ENCODE assay signal across 26 cellular contexts in genomic region chr3:14886101-14886500, GRCh38.
DNase-seq lines count a peak whose midpoint lies in the region; ATAC-seq, FAIRE-seq and TF ChIP-seq lines count a peak whose summit lies in the region.
"Had no signal": no experiment of that assay in that cellular context is flagged by ENCODE, and none has a peak within 500 bp of the region (broad histone marks: within the 10 kb centered on the region; RNA-seq: fewer than 3 reads in every experiment).

No MANE protein-coding gene starts in this region.

- H3K4me1 ChIP-seq in IMR-90 (ENCODE audit: control insufficient read depth, insufficient read depth, low read length): no peaks in the 10 kb centered on the region
- H3K4me1 ChIP-seq: A549, Peyer's patch had no signal

- TF ChIP-seq CTCF in IMR-90 (conservative IDR thresholded peaks at IDR 0.05; ENCODE audit: low read depth, low read length): no peak

- H3K18ac ChIP-seq in IMR-90 (ENCODE audit: low read depth, low read length): no peak overlapping the region

- no peaks in the 10 kb centered on the region for H3K36me3 ChIP-seq in IMR-90 (ENCODE audit: control insufficient read depth, insufficient read depth, low read length)

- H2BK20ac ChIP-seq in IMR-90 (ENCODE audit: low read depth, low read length): no peak overlapping the region

- CTCF ChIA-PET in IMR-90 (lab: Yijun Ruan, JAX): no interaction called here
- CTCF ChIA-PET in T-cell (lab: Charles Lee): no interaction called here

- no peak overlapping the region for H2BK15ac ChIP-seq in IMR-90 (ENCODE audit: low read depth, low read length)

- H3K4me3 ChIP-seq in IMR-90 (ENCODE audit: insufficient read depth, low read depth, low read length): no peak overlapping the region
- H3K4me3 ChIP-seq: A549, GM23248, Peyer's patch had no signal

- no peak overlapping the region for H4K91ac ChIP-seq in IMR-90 (ENCODE audit: insufficient read depth, low read depth, low read length)

- no peak overlapping the region for H3K4me3 Mint-ChIP-seq in activated naive CD8-positive, alpha-beta T cell treated with anti-CD3 and anti-CD28 coated beads, Interleukin-2, amount 10 ng/mL, durations not matched to agents 7 days and 5 days
- no peak overlapping the region for H3K4me3 Mint-ChIP-seq in activated naive CD8-positive, alpha-beta T cell treated with anti-CD3 and anti-CD28 coated beads, Interleukin-2, amount 50 U/mL, for 24 hours
- peak overlapping the region in 1 of 3 donors; percentile 65 for H3K4me3 Mint-ChIP-seq in T-cell
- H3K4me3 Mint-ChIP-seq: H9, HFFc6 had no signal

- H3K36me3 Mint-ChIP-seq in activated naive CD8-positive, alpha-beta T cell treated with anti-CD3 and anti-CD28 coated beads, Interleukin-2, amount 10 ng/mL, durations not matched to agents 7 days and 5 days: peaks cover 1% of the 10 kb centered on the region
- H3K36me3 Mint-ChIP-seq in activated naive CD8-positive, alpha-beta T cell treated with anti-CD3 and anti-CD28 coated beads, Interleukin-2, amount 50 U/mL, for 24 hours (ENCODE audit: low read depth): no peaks in the 10 kb centered on the region
- H3K36me3 Mint-ChIP-seq in T-cell: no peaks in the 10 kb centered on the region

- no peaks in the 10 kb centered on the region for H3K79me1 ChIP-seq in IMR-90 (ENCODE audit: low read depth in 1 of 2, low read length in 2 of 2)

- H3K9me3 Mint-ChIP-seq in activated naive CD8-positive, alpha-beta T cell treated with anti-CD3 and anti-CD28 coated beads, Interleukin-2, amount 10 ng/mL, durations not matched to agents 7 days and 5 days: no peaks in the 10 kb centered on the region
- H3K9me3 Mint-ChIP-seq in activated naive CD8-positive, alpha-beta T cell treated with anti-CD3 and anti-CD28 coated beads, Interleukin-2, amount 50 U/mL, for 24 hours: no peaks in the 10 kb centered on the region
- H3K9me3 Mint-ChIP-seq in T-cell: no peaks in the 10 kb centered on the region
- H3K9me3 Mint-ChIP-seq: H9, HFFc6 had no signal

- H3K4me2 ChIP-seq in IMR-90 (ENCODE audit: low read depth, low read length): no peak overlapping the region
- H3K4me2 ChIP-seq: A549, KMS-11 had no signal

- peak; percentile 71 for FAIRE-seq in urothelium cell line (lab: Jason Lieb, UNC)
- FAIRE-seq: A549, GM19239 had no signal

- H2AK5ac ChIP-seq in IMR-90 (ENCODE audit: low read depth, low read length): no peak overlapping the region

- no peak for DNase-seq in activated naive CD8-positive, alpha-beta T cell treated with anti-CD3 and anti-CD28 coated beads, Interleukin-2, amount 10 ng/mL, durations not matched to agents 7 days and 5 days
- DNase-seq in activated naive CD8-positive, alpha-beta T cell treated with anti-CD3 and anti-CD28 coated beads, Interleukin-2, amount 50 U/mL, for 24 hours: no peak
- DNase-seq in IMR-90 (no peak), T-cell (no peak), urothelium cell line (ENCODE audit: low spot score) (no peak), activated T-cell treated with anti-CD3 and anti-CD28 coated beads for 4 hours (no peak)
- DNase-seq: AML-193, Calu3, DMS79 treated with DMSO at 0.1 percent for 48 hours, GM23248, H9, HFFc6, NCI-H1092, NCI-H1417 treated with DMSO at 0.1 percent for 48 hours, NCI-H1694 treated with DMSO at 0.1 percent for 48 hours, NCI-H2081, NCI-H2227 treated with DMSO at 0.1 percent for 48 hours, NCI-H69, Peyer's patch, SHP77 treated with DMSO at 0.1 percent for 48 hours had no signal

- H4K5ac ChIP-seq in IMR-90 (ENCODE audit: low read depth, low read length): no peak overlapping the region

- no peak overlapping the region for H3K14ac ChIP-seq in IMR-90 (replicated peaks; ENCODE audit: low read depth, low read length)

- no CpG with 5 or more reads among the region's 3 CpGs for WGBS in IMR-90 (ENCODE audit: extremely low coverage in 2 of 2, insufficient read length in 1 of 2), 2 experiments

- H2AFZ ChIP-seq in IMR-90 (replicated peaks; ENCODE audit: low read length, poor library complexity): peak overlapping the region; percentile 65
- H2AFZ ChIP-seq: GM23248 had no signal

- H3K23ac ChIP-seq in IMR-90 (ENCODE audit: low read depth, low read length): no peak overlapping the region

- no peak overlapping the region for H4K8ac ChIP-seq in IMR-90 (ENCODE audit: low read depth in 2 of 2, low read length in 2 of 2)

- no peaks in the 10 kb centered on the region for H4K20me1 ChIP-seq in IMR-90 (ENCODE audit: insufficient read depth, low read length)

- TF ChIP-seq RAD21 in IMR-90 (IDR thresholded peaks at IDR 0.05; ENCODE audit: low read length): no peak

- H3K27ac Mint-ChIP-seq in activated naive CD8-positive, alpha-beta T cell treated with anti-CD3 and anti-CD28 coated beads, Interleukin-2, amount 10 ng/mL, durations not matched to agents 7 days and 5 days: peak overlapping the region; percentile 56
- H3K27ac Mint-ChIP-seq in activated naive CD8-positive, alpha-beta T cell treated with anti-CD3 and anti-CD28 coated beads, Interleukin-2, amount 50 U/mL, for 24 hours: no peak overlapping the region
- H3K27ac Mint-ChIP-seq in T-cell: peak overlapping the region; percentile 92 to 93
- H3K27ac Mint-ChIP-seq: H9, HFFc6 had no signal

- H3K9ac ChIP-seq in IMR-90 (ENCODE audit: low read depth, low read length): no peak overlapping the region
- H3K9ac ChIP-seq: GM23248, KMS-11 had no signal

- in situ Hi-C loops in IMR-90 (cut with MboI; ENCODE audit: low sequenced_read_pairs): no loop called here

- peaks cover 13% of the 10 kb centered on the region for H3K27me3 Mint-ChIP-seq in activated naive CD8-positive, alpha-beta T cell treated with anti-CD3 and anti-CD28 coated beads, Interleukin-2, amount 10 ng/mL, durations not matched to agents 7 days and 5 days
- H3K27me3 Mint-ChIP-seq in activated naive CD8-positive, alpha-beta T cell treated with anti-CD3 and anti-CD28 coated beads, Interleukin-2, amount 50 U/mL, for 24 hours: no peaks in the 10 kb centered on the region
- peaks cover 0 to 3% of the 10 kb centered on the region in 2 donors for H3K27me3 Mint-ChIP-seq in T-cell

- H3K4me1 Mint-ChIP-seq in activated naive CD8-positive, alpha-beta T cell treated with anti-CD3 and anti-CD28 coated beads, Interleukin-2, amount 10 ng/mL, durations not matched to agents 7 days and 5 days: peaks cover 51% of the 10 kb centered on the region
- H3K4me1 Mint-ChIP-seq in activated naive CD8-positive, alpha-beta T cell treated with anti-CD3 and anti-CD28 coated beads, Interleukin-2, amount 50 U/mL, for 24 hours: peaks cover 42% of the 10 kb centered on the region
- peaks cover 62 to 79% (median 78%) of the 10 kb centered on the region in 3 donors for H3K4me1 Mint-ChIP-seq in T-cell

- no peaks in the 10 kb centered on the region; the same call in 1 of the 2 replicates for H3K9me1 ChIP-seq in IMR-90 (ENCODE audit: insufficient read depth, low read length)

- no peak overlapping the region for H2BK5ac ChIP-seq in IMR-90 (ENCODE audit: low read depth, low read length, poor library complexity, severe bottlenecking)

- no peak overlapping the region for H3K27ac ChIP-seq in IMR-90 (ENCODE audit: insufficient read depth, low read length)
- H3K27ac ChIP-seq: A549, C4-2B, GM23248, KMS-11, Peyer's patch had no signal

- peaks cover 14% of the 10 kb centered on the region for H3K27me3 ChIP-seq in IMR-90 (ENCODE audit: control insufficient read depth, insufficient read depth, low read length)
- H3K27me3 ChIP-seq: Peyer's patch had no signal

- no peak overlapping the region for H3K4ac ChIP-seq in IMR-90 (ENCODE audit: low read depth, low read length)

- intact Hi-C loops in IMR-90 (cut with micrococcal nuclease): no loop called here

- H3K56ac ChIP-seq in IMR-90 (ENCODE audit: extremely low read depth, insufficient read depth, low read length): no peak overlapping the region

- POLR2A ChIA-PET in activated naive CD8-positive, alpha-beta T cell treated with anti-CD3 and anti-CD28 coated beads, Interleukin-2, amount 10 ng/mL, durations not matched to agents 7 days and 5 days (lab: Charles Lee): interaction anchor here (1.0 to 1.3 kb wide), 2 partner anchors 12 to 38 kb away, joined by 3 read pairs; no protein-coding TSS in a partner anchor
- POLR2A ChIA-PET in IMR-90 (lab: Charles Lee; ENCODE audit: unreplicated experiment) (no interaction called here), T-cell (lab: Charles Lee) (interaction anchor here in 1 of 2 donors (0.5 kb wide), 1 partner anchor 9 kb away, joined by 3 read pairs; no protein-coding TSS in a partner anchor)

- H3K9me3 ChIP-seq in IMR-90 (ENCODE audit: control insufficient read depth, insufficient read depth, low read length): no peaks in the 10 kb centered on the region
- H3K9me3 ChIP-seq: A549, Peyer's patch had no signal

- no TSS peak for BruUV-seq in IMR-90 (replicated peaks; lab: Mats Ljungman, UMichigan)

- H2AK9ac ChIP-seq in IMR-90 (replicated peaks; ENCODE audit: low read depth, low read length, poor library complexity): no peak overlapping the region

- H2BK120ac ChIP-seq in IMR-90 (ENCODE audit: low read depth, low read length): no peak overlapping the region

- dilution Hi-C loops in IMR-90 (cut with HindIII; ENCODE audit: low sequenced_read_pairs, unreplicated experiment): no loop called here

- no peak for TF ChIP-seq POLR2A in IMR-90 (IDR thresholded peaks at IDR 0.05; ENCODE audit: low read depth, low read length)

- ATAC-seq in activated naive CD8-positive, alpha-beta T cell treated with anti-CD3 and anti-CD28 coated beads, Interleukin-2, amount 10 ng/mL, durations not matched to agents 7 days and 5 days (ENCODE audit: low read depth): no peak
- ATAC-seq in activated naive CD8-positive, alpha-beta T cell treated with anti-CD3 and anti-CD28 coated beads, Interleukin-2, amount 50 U/mL, for 24 hours: no peak
- ATAC-seq in IMR-90 (ENCODE audit: low read depth) (no peak), T-cell (replicated peaks in 1 of 4) (no peak), GM21825 (IDR thresholded peaks at IDR 0.05; ENCODE audit: unreplicated experiment) (no peak)
- no peak for ATAC-seq in activated CD4-positive, CD25-positive, alpha-beta regulatory T cell treated with anti-CD3 and anti-CD28 coated beads, Interleukin-2, amount 50 U/mL, for 24 hours
- ATAC-seq: A549 had no signal

TF ChIP-seq in IMR-90, 13 proteins besides CTCF, POLR2A, EP300 and RAD21 (continues in another document):
- TF ChIP-seq RCOR1 (IDR thresholded peaks at IDR 0.05; ENCODE audit: insufficient replicate concordance, low read length): no peak
- TF ChIP-seq, protein P1, sequence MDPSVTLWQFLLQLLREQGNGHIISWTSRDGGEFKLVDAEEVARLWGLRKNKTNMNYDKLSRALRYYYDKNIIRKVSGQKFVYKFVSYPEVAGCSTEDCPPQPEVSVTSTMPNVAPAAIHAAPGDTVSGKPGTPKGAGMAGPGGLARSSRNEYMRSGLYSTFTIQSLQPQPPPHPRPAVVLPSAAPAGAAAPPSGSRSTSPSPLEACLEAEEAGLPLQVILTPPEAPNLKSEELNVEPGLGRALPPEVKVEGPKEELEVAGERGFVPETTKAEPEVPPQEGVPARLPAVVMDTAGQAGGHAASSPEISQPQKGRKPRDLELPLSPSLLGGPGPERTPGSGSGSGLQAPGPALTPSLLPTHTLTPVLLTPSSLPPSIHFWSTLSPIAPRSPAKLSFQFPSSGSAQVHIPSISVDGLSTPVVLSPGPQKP (IDR thresholded peaks at IDR 0.05; ENCODE audit: borderline replicate concordance, low read depth, low read length): no peak
- no peak for TF ChIP-seq CEBPB (IDR thresholded peaks at IDR 0.05; ENCODE audit: low read depth, low read length)
- TF ChIP-seq MAFK (IDR thresholded peaks at IDR 0.05; ENCODE audit: low read depth, low read length): no peak
- no peak for TF ChIP-seq NFE2L2 (IDR thresholded peaks at IDR 0.05; ENCODE audit: low read depth, low read length)
